In the genomic region with DNA sequence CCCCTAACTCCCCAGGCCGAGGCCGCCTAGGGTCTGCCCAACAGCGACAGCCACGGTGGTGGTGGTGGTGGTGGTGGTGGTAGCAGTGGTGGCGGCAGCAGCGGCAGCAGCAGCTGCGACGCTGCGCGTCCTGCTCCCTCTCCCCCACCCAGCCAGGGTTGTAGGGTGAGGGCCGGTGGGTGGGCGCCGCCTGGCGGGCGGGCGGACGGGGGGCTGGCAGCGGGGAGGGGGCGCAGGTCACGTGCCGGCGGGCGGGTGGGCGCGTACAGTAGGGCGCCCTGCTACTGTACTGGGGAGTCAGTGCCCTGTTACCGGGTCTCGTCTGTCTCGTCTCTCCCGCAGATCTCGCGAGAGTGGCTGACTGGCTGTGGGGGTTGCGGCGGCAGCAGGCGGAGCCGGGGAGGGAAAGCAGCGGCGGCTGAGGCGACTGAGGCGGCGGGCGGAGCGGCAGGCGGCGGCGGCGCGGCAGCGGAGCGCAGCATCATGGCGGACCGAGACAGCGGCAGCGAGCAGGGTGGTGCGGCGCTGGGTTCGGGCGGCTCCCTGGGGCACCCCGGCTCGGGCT, we compare ENCODE assay signal across 8 cellular contexts. TPM values are rescaled to one million over a fixed set of nuclear protein-coding genes. Genes with fewer than 3 reads are reported as not detected.
DNase-seq lines count a peak whose midpoint lies in the region; ATAC-seq and TF ChIP-seq lines count a peak whose summit lies in the region.

A gene (plus strand): TSS at position 411 of the 565 bp plus-strand sequence. CDS start 73 bp downstream, at position 484.

- peaks cover 41% of the 10 kb centered on the region for H3K27me3 Mint-ChIP-seq in osteocyte (ENCODE audit: unreplicated experiment)

- H3K36me3 Mint-ChIP-seq in osteocyte (ENCODE audit: unreplicated experiment) = no peaks in the 10 kb centered on the region

- no peak for TF ChIP-seq RAD21 in SK-N-SH (IDR thresholded peaks at IDR 0.05; ENCODE audit: low read length)

- peaks cover 38% of the 10 kb centered on the region for H3F3A ChIP-seq in SK-N-SH (replicated peaks; ENCODE audit: insufficient read depth)

- H3K4me1 ChIP-seq in SK-N-SH (ENCODE audit: control insufficient read depth in 1 of 2, insufficient read depth in 2 of 2, low read depth in 1 of 2, low read length in 1 of 2) (peaks cover 31 to 37% of the 10 kb centered on the region in 2 experiments; a peak in 3 of 4 replicates), thoracic aorta (ENCODE audit: control insufficient read depth in 1 of 2, low read depth in 2 of 2) (peaks cover 41 to 80% of the 10 kb centered on the region in 2 donors)

- H3K4me1 Mint-ChIP-seq in osteocyte (ENCODE audit: unreplicated experiment) = peaks cover 53% of the 10 kb centered on the region

- H3K9me3 ChIP-seq in SK-N-SH = no peaks in the 10 kb centered on the region
- H3K9me3 ChIP-seq in thoracic aorta = no peaks in the 10 kb centered on the region

- H3K9me2 ChIP-seq in SK-N-SH = no peaks in the 10 kb centered on the region

- WGBS in SK-N-SH (ENCODE audit: low lambda C conversion rate) = 2% methylated on average over 19 of the region's 60 CpGs

- TF ChIP-seq CTCF in NB4 (IDR thresholded peaks at IDR 0.05; ENCODE audit: low read depth, low read length) (no peak), SK-N-SH (IDR thresholded peaks at IDR 0.05) (no peak), osteocyte (IDR thresholded peaks at IDR 0.05) (peak; percentile 42), thoracic aorta (IDR thresholded peaks at IDR 0.05) (no peak)

- peak within 1 kb of the TSS; percentile 86 for H3K4me3 ChIP-seq in NB4 (ENCODE audit: low read depth, low read length)
- H3K4me3 ChIP-seq in SK-N-SH (ENCODE audit: low read depth in 2 of 2, low read length in 1 of 2) = peak within 1 kb of the TSS; percentile 73 to 75
- H3K4me3 ChIP-seq in thoracic aorta = peak within 1 kb of the TSS; percentile 94

- CTCF ChIA-PET in SK-N-SH (lab: Yijun Ruan, JAX) = interaction anchor here (1.0 to 12.8 kb wide), 9 partner anchors 13 to 128 kb away, joined by 3 to 166 read pairs (median 4); a partner anchor contains a TSS

- peak within 1 kb of the TSS; percentile 99 for H3K4me2 ChIP-seq in SK-N-SH

- POLR2A ChIA-PET in SK-N-SH (lab: Yijun Ruan, JAX) = interaction anchor here (0.6 to 2.1 kb wide), 2 partner anchors 32 to 44 kb away, joined by 3 to 6 read pairs; no protein-coding TSS in a partner anchor

- peaks cover 41% of the 10 kb centered on the region for H4K20me1 ChIP-seq in SK-N-SH (ENCODE audit: insufficient read depth)

- H3K9me3 Mint-ChIP-seq in osteocyte (ENCODE audit: unreplicated experiment) = no peaks in the 10 kb centered on the region

- H3K27ac ChIP-seq in SK-N-SH (ENCODE audit: low read depth in 2 of 2, low read length in 1 of 2) = peak within 1 kb of the TSS; percentile 69 to 85
- H3K27ac ChIP-seq in thoracic aorta = peak within 1 kb of the TSS; percentile 81 to 84

- H3K79me2 ChIP-seq in SK-N-SH (ENCODE audit: insufficient read depth) = peaks cover 92% of the 10 kb centered on the region

- H3K36me3 ChIP-seq in SK-N-SH (replicated peaks in 1 of 2; ENCODE audit: control insufficient read depth in 1 of 2, insufficient read depth in 2 of 2, low read length in 1 of 2) = peaks cover 2 to 10% of the 10 kb centered on the region in 2 experiments
- H3K36me3 ChIP-seq in thoracic aorta = no peaks in the 10 kb centered on the region

- ATAC-seq in HG02588 (IDR thresholded peaks at IDR 0.05; ENCODE audit: unreplicated experiment) (peak; percentile 89), thoracic aorta (ENCODE audit: insufficient number of reproducible peaks, low FRiP score, low read depth) (peak; percentile 46)

- TF ChIP-seq EP300 in SK-N-SH (IDR thresholded peaks at IDR 0.05; ENCODE audit: borderline replicate concordance in 1 of 2, low read depth in 1 of 2, low read length in 1 of 2) = no peak

- peak within 1 kb of the TSS; percentile 27; the same call in 1 of the 2 replicates for H2AFZ ChIP-seq in SK-N-SH (ENCODE audit: low read depth)

- TF ChIP-seq POLR2A in GM10847 (IDR thresholded peaks at IDR 0.05; ENCODE audit: extremely low read depth, insufficient read length) (peak; percentile 83), NB4 (IDR thresholded peaks at IDR 0.05; ENCODE audit: extremely low read depth, insufficient read length) (peak; percentile 62)

- peak within 1 kb of the TSS; percentile 81 for H3K4me3 Mint-ChIP-seq in osteocyte (ENCODE audit: unreplicated experiment)

- DNase-seq in NB4 (ENCODE audit: low read depth) = peak; percentile 95
- DNase-seq in SK-N-SH = peak; percentile 98
- DNase-seq in activated naive CD4-positive, alpha-beta T cell treated with anti-CD3 and anti-CD28 coated beads, Interleukin-2, amount 50 U/mL, for 16 hours = peak; percentile 96
- DNase-seq in glomerular visceral epithelial cell (ENCODE audit: extremely low spot score) = peak; percentile 96
- peak; percentile 98 for DNase-seq in osteocyte (ENCODE audit: extremely low spot score, unreplicated experiment)
- peak; percentile 88 for DNase-seq in thoracic aorta (ENCODE audit: low spot score)

- peak within 1 kb of the TSS; percentile 82 for H3K27ac Mint-ChIP-seq in osteocyte (ENCODE audit: unreplicated experiment)

- peak within 1 kb of the TSS; percentile 75 for H3K9ac ChIP-seq in SK-N-SH

- H3K27me3 ChIP-seq in SK-N-SH (ENCODE audit: insufficient read depth) (no peaks in the 10 kb centered on the region), thoracic aorta (replicated peaks; ENCODE audit: insufficient read depth) (no peaks in the 10 kb centered on the region)

TF ChIP-seq in SK-N-SH, 30 proteins besides CTCF, POLR2A, EP300 and RAD21 (continues in another document):
- TF ChIP-seq, protein P1, sequence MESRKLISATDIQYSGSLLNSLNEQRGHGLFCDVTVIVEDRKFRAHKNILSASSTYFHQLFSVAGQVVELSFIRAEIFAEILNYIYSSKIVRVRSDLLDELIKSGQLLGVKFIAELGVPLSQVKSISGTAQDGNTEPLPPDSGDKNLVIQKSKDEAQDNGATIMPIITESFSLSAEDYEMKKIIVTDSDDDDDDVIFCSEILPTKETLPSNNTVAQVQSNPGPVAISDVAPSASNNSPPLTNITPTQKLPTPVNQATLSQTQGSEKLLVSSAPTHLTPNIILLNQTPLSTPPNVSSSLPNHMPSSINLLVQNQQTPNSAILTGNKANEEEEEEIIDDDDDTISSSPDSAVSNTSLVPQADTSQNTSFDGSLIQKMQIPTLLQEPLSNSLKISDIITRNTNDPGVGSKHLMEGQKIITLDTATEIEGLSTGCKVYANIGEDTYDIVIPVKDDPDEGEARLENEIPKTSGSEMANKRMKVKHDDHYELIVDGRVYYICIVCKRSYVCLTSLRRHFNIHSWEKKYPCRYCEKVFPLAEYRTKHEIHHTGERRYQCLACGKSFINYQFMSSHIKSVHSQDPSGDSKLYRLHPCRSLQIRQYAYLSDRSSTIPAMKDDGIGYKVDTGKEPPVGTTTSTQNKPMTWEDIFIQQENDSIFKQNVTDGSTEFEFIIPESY (IDR thresholded peaks at IDR 0.05; ENCODE audit: borderline replicate concordance, low read depth) = peak; percentile 98
- TF ChIP-seq NRF1 (IDR thresholded peaks at IDR 0.05; ENCODE audit: low read depth, low read length) (no peak), RXRA (IDR thresholded peaks at IDR 0.05; ENCODE audit: borderline replicate concordance, low read depth) (no peak), MEF2A (IDR thresholded peaks at IDR 0.05; ENCODE audit: borderline replicate concordance, low read depth) (no peak), GATA2 (CRISPR knock-in tag; IDR thresholded peaks at IDR 0.05) (no peak), SMC3 (IDR thresholded peaks at IDR 0.05; ENCODE audit: low read depth, low read length) (no peak), TCF12 (IDR thresholded peaks at IDR 0.05) (peak; percentile 12; the same call in 1 of the 2 replicates), POLR2AphosphoS5 (IDR thresholded peaks at IDR 0.05; ENCODE audit: low read depth, low read length) (peak; percentile 61), FOSL2 (IDR thresholded peaks at IDR 0.05; ENCODE audit: borderline replicate concordance, low read depth) (no peak), CHD2 (IDR thresholded peaks at IDR 0.05; ENCODE audit: low read length, partially characterized antibody) (peak; percentile 100), MXI1 (IDR thresholded peaks at IDR 0.05; ENCODE audit: low read depth, low read length) (peak; percentile 31; the same call in 1 of the 2 replicates), ELF1 (IDR thresholded peaks at IDR 0.05) (no peak), TAF1 (IDR thresholded peaks at IDR 0.05; ENCODE audit: borderline replicate concordance, low read depth, low read length) (peak; percentile 88), JUND (IDR thresholded peaks at IDR 0.05) (no peak), FOXM1 (IDR thresholded peaks at IDR 0.05; ENCODE audit: low read depth) (no peak), RFX5 (IDR thresholded peaks at IDR 0.05; ENCODE audit: low read length) (no peak), GABPA (IDR thresholded peaks at IDR 0.05; ENCODE audit: low read depth) (no peak), EZH2phosphoT487 (IDR thresholded peaks at IDR 0.05; ENCODE audit: borderline replicate concordance, low read depth) (no peak), NFIC (IDR thresholded peaks at IDR 0.05; ENCODE audit: borderline replicate concordance) (no peak)
- TF ChIP-seq, protein P2, sequence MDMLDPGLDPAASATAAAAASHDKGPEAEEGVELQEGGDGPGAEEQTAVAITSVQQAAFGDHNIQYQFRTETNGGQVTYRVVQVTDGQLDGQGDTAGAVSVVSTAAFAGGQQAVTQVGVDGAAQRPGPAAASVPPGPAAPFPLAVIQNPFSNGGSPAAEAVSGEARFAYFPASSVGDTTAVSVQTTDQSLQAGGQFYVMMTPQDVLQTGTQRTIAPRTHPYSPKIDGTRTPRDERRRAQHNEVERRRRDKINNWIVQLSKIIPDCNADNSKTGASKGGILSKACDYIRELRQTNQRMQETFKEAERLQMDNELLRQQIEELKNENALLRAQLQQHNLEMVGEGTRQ (IDR thresholded peaks at IDR 0.05; ENCODE audit: borderline replicate concordance, low read depth, low read length) = no peak
- TF ChIP-seq, protein P3, sequence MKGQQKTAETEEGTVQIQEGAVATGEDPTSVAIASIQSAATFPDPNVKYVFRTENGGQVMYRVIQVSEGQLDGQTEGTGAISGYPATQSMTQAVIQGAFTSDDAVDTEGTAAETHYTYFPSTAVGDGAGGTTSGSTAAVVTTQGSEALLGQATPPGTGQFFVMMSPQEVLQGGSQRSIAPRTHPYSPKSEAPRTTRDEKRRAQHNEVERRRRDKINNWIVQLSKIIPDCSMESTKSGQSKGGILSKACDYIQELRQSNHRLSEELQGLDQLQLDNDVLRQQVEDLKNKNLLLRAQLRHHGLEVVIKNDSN (IDR thresholded peaks at IDR 0.05; ENCODE audit: borderline replicate concordance, low read depth) = peak; percentile 83

RNA-seq across cellular contexts. Expression of the gene that starts here (rescaled TPM):
- polyA plus RNA-seq in SK-N-SH (2012; rRNA removed) = 2.4 and 2.9 TPM in 2 replicates
- 2.0 and 2.2 TPM in 2 replicates for polyA plus RNA-seq in SK-N-SH (2012; cell fraction: cytosol; rRNA removed)
- 2.8 and 2.9 TPM in 2 replicates for polyA plus RNA-seq in SK-N-SH (2012; cell fraction: nucleus; rRNA removed)
- total RNA-seq in osteocyte (11.4 and 11.5 TPM in 2 replicates), thoracic aorta (10 to 100 TPM; 41.6 to 44.3 TPM)

Comparison
In these comparisons a context has a peak if more than half of its experiments do, and no peak if none do; other contexts are left out.
1. Peak in every context shown above with its lines: DNase-seq, ATAC-seq, H3K4me3 ChIP-seq and H3K27ac ChIP-seq.